Comparison of ENCODE assay signal across 3 cellular contexts in genomic region chr3:123278446-123278845, GRCh38.
TF ChIP-seq lines count a peak whose summit lies in the region.

No MANE protein-coding gene starts in this region.

TF ChIP-seq in GM23338, 12 proteins besides CTCF, POLR2A, EP300 and RAD21:
- TF ChIP-seq CREB1 (CRISPR knock-in tag; IDR thresholded peaks at IDR 0.05; ENCODE audit: low read depth) (no peak), STAT1 (IDR thresholded peaks at IDR 0.05; ENCODE audit: unreplicated experiment) (no peak), REST (IDR thresholded peaks at IDR 0.05; ENCODE audit: unreplicated experiment) (no peak), NANOG (IDR thresholded peaks at IDR 0.05; ENCODE audit: borderline replicate concordance) (no peak), ZNF331 (CRISPR knock-in tag; IDR thresholded peaks at IDR 0.05; ENCODE audit: low read depth) (no peak), ETS1 (IDR thresholded peaks at IDR 0.05) (no peak), POLR2AphosphoS5 (IDR thresholded peaks at IDR 0.05; ENCODE audit: low read depth) (no peak), EZH2phosphoT487 (IDR thresholded peaks at IDR 0.05; ENCODE audit: unreplicated experiment) (no peak), EZH2 (IDR thresholded peaks at IDR 0.05; ENCODE audit: low read depth, unreplicated experiment) (no peak)

TF ChIP-seq in H1, 55 proteins besides CTCF, POLR2A, EP300 and RAD21:
- no peak for TF ChIP-seq RXRA (IDR thresholded peaks at IDR 0.05; ENCODE audit: insufficient read depth, low read depth, low read length)
- no peak for TF ChIP-seq TAF7 (optimal IDR thresholded peaks at IDR 0.05; ENCODE audit: borderline replicate concordance, low read depth, low read length)
- no peak for TF ChIP-seq CHD1 (IDR thresholded peaks at IDR 0.05; ENCODE audit: low read depth, low read length)
- no peak for TF ChIP-seq CTBP2 (IDR thresholded peaks at IDR 0.05; ENCODE audit: borderline replicate concordance, insufficient read depth, insufficient read length, low read length)
- no peak for TF ChIP-seq ZNF274 (IDR thresholded peaks at IDR 0.05; ENCODE audit: borderline replicate concordance, extremely low read depth, low read length)
- TF ChIP-seq BACH1 (IDR thresholded peaks at IDR 0.05; ENCODE audit: low read length), result no peak
- TF ChIP-seq HDAC6 (IDR thresholded peaks at IDR 0.05; ENCODE audit: low read depth, low read length), result no peak
- no peak for TF ChIP-seq YY1 (IDR thresholded peaks at IDR 0.05; ENCODE audit: low read depth, low read length)
- no peak for TF ChIP-seq MAX (IDR thresholded peaks at IDR 0.05)
- no peak for TF ChIP-seq TBP (IDR thresholded peaks at IDR 0.05; ENCODE audit: low read depth, low read length)
- TF ChIP-seq CEBPB (IDR thresholded peaks at IDR 0.05; ENCODE audit: low read depth, low read length), result no peak
- TF ChIP-seq SUZ12 (IDR thresholded peaks at IDR 0.05; ENCODE audit: low read length), result no peak
- no peak for TF ChIP-seq KDM1A (IDR thresholded peaks at IDR 0.05; ENCODE audit: borderline replicate concordance, low read length)
- no peak for TF ChIP-seq ASH2L (IDR thresholded peaks at IDR 0.05; ENCODE audit: low read length)
- TF ChIP-seq JUN (IDR thresholded peaks at IDR 0.05; ENCODE audit: low read depth, low read length), result no peak
- TF ChIP-seq ATF3 (IDR thresholded peaks at IDR 0.05; ENCODE audit: insufficient read depth, low read depth, low read length), result no peak
- no peak for TF ChIP-seq RNF2 (IDR thresholded peaks at IDR 0.05; ENCODE audit: borderline replicate concordance, low read depth, low read length, missing control alignments, poor library complexity, severe bottlenecking)
- no peak for TF ChIP-seq JUND (IDR thresholded peaks at IDR 0.05; ENCODE audit: low read length)
- no peak for TF ChIP-seq KDM4A (IDR thresholded peaks at IDR 0.05; ENCODE audit: low read depth, low read length, severe bottlenecking)
- TF ChIP-seq, protein P1, sequence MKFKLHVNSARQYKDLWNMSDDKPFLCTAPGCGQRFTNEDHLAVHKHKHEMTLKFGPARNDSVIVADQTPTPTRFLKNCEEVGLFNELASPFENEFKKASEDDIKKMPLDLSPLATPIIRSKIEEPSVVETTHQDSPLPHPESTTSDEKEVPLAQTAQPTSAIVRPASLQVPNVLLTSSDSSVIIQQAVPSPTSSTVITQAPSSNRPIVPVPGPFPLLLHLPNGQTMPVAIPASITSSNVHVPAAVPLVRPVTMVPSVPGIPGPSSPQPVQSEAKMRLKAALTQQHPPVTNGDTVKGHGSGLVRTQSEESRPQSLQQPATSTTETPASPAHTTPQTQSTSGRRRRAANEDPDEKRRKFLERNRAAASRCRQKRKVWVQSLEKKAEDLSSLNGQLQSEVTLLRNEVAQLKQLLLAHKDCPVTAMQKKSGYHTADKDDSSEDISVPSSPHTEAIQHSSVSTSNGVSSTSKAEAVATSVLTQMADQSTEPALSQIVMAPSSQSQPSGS (IDR thresholded peaks at IDR 0.05; ENCODE audit: low read length), result no peak

TF ChIP-seq in HepG2, 621 proteins besides CTCF, POLR2A, EP300 and RAD21:
- TF ChIP-seq ZNF607 (CRISPR knock-in tag; IDR thresholded peaks at IDR 0.05; ENCODE audit: borderline replicate concordance), result no peak
- TF ChIP-seq ZMAT5 (CRISPR knock-in tag; IDR thresholded peaks at IDR 0.05; ENCODE audit: borderline replicate concordance, low read depth), result no peak
- no peak for TF ChIP-seq SIX4 (CRISPR knock-in tag; IDR thresholded peaks at IDR 0.05)
- TF ChIP-seq ZFP1 (CRISPR knock-in tag; IDR thresholded peaks at IDR 0.05), result no peak
- no peak for TF ChIP-seq NR1H2 (CRISPR knock-in tag; IDR thresholded peaks at IDR 0.05; ENCODE audit: borderline replicate concordance, low read depth)
- TF ChIP-seq ZSCAN21 (CRISPR knock-in tag; IDR thresholded peaks at IDR 0.05; ENCODE audit: borderline replicate concordance), result no peak
- no peak for TF ChIP-seq ZKSCAN8 (CRISPR knock-in tag; IDR thresholded peaks at IDR 0.05; ENCODE audit: borderline replicate concordance)
- no peak for TF ChIP-seq SIN3B (IDR thresholded peaks at IDR 0.05; ENCODE audit: low read length)
- TF ChIP-seq ZNF10 (CRISPR knock-in tag; IDR thresholded peaks at IDR 0.05; ENCODE audit: borderline replicate concordance, low read depth), result no peak
- TF ChIP-seq U2AF1 (optimal IDR thresholded peaks at IDR 0.05; ENCODE audit: low read depth, low read length), result no peak
- TF ChIP-seq FOXO1 (CRISPR knock-in tag; IDR thresholded peaks at IDR 0.05), result no peak
- TF ChIP-seq TEAD2 (CRISPR knock-in tag; IDR thresholded peaks at IDR 0.05), result no peak
- no peak for TF ChIP-seq FOXC1 (CRISPR knock-in tag; IDR thresholded peaks at IDR 0.05; ENCODE audit: borderline replicate concordance)
